ENCODE assay signal across 9 cellular contexts in the genomic region with DNA sequence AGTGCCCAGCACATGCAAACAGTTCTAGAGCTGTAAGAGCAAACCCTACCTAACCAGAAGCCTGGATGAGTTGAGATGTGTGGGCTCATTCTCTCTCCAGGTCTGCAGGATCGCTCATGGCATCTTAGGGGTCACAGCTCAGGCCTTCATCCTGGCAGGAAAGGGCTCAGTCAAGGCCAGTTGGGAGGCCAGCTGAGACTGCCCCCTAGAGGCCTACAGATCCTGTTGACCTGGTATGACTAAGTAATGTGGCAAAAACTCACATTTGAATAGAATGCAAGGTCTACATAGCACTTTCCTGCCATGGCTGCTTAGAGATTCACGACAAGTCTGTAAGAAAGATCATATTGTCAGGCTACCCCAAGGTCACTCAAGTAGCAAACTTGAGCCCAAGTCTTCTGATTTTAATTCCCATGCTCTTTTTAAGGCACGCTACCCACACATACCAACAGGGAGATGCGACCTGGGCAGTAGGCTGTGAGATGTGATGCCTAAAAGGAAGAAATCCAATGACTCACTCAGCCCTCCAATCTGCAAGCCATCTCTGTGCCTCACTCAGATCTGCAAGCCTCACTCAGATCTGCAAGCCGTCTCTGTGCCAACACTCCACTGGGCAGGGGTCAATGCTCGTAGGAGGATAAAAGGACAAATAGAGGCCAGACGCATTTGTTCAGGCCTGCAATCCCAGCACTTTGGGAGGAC. TPM values are rescaled to one million over a fixed set of nuclear protein-coding genes. Genes with fewer than 3 reads are reported as not detected.
DNase-seq lines count a peak whose midpoint lies in the region; ATAC-seq and TF ChIP-seq lines count a peak whose summit lies in the region.
"Had no signal": no experiment of that assay in that cellular context is flagged by ENCODE, and none has a peak within 500 bp of the region (broad histone marks: within the 10 kb centered on the region; RNA-seq: fewer than 3 reads in every experiment).

No MANE protein-coding gene starts in this region.

- no peaks in the 10 kb centered on the region for H3K9me2 ChIP-seq in OCI-LY1 (ENCODE audit: low read depth, low read length)

- no peak overlapping the region for H2BK15ac ChIP-seq in neuronal stem cell (ENCODE audit: low read length)

- H2AFZ ChIP-seq in OCI-LY1 (ENCODE audit: low read length) (no peak overlapping the region), neuronal stem cell (ENCODE audit: low read length) (no peak overlapping the region)

- H3K27me3 ChIP-seq in OCI-LY1 (ENCODE audit: insufficient read depth, low read length) (no peaks in the 10 kb centered on the region), endodermal cell (ENCODE audit: control insufficient read depth, insufficient read depth, low read length, poor library complexity, severe bottlenecking) (no peaks in the 10 kb centered on the region), neuronal stem cell (ENCODE audit: control insufficient read depth in 3 of 3, insufficient read depth in 3 of 3, low read depth in 1 of 3, low read length in 3 of 3) (no peaks in the 10 kb centered on the region)

- peaks cover 3% of the 10 kb centered on the region for H3K4me1 Mint-ChIP-seq in endodermal cell

- peaks cover 27% of the 10 kb centered on the region for H3K9me3 Mint-ChIP-seq in endodermal cell

- H3K4me3 ChIP-seq in AG09309 (ENCODE audit: control insufficient read depth, low read depth, low read length): no peak overlapping the region
- H3K4me3 ChIP-seq in OCI-LY1 (ENCODE audit: low read depth, low read length, poor library complexity, severe bottlenecking): no peak overlapping the region
- no peak overlapping the region for H3K4me3 ChIP-seq in endodermal cell (ENCODE audit: low read length)
- no peak overlapping the region for H3K4me3 ChIP-seq in neuronal stem cell (ENCODE audit: low read length in 2 of 2)

- H3K36me3 ChIP-seq in OCI-LY1 (ENCODE audit: insufficient read depth, low read length) (no peaks in the 10 kb centered on the region), endodermal cell (ENCODE audit: control insufficient read depth, insufficient read depth, low read length) (no peaks in the 10 kb centered on the region), neuronal stem cell (replicated peaks in 1 of 2; ENCODE audit: control insufficient read depth in 2 of 2, insufficient read depth in 2 of 2, low read length in 2 of 2) (no peaks in the 10 kb centered on the region)

- H2BK5ac ChIP-seq in neuronal stem cell (ENCODE audit: low read length): no peak overlapping the region

- H3K14ac ChIP-seq in neuronal stem cell (ENCODE audit: low read length): no peak overlapping the region

- DNase-seq in AG09309 (ENCODE audit: low read depth) (no peak), endodermal cell (peak; percentile 85), neuronal stem cell (ENCODE audit: low spot score) (peak; percentile 41)

- H4K8ac ChIP-seq in neuronal stem cell (ENCODE audit: low read depth, low read length): no peak overlapping the region

- H2BK12ac ChIP-seq in neuronal stem cell (ENCODE audit: low read length): no peak overlapping the region

- TF ChIP-seq CTCF in AG09309 (IDR thresholded peaks at IDR 0.05; ENCODE audit: control insufficient read depth, insufficient read depth, low read depth, low read length, missing control alignments) (peak; percentile 46), GM12872 (IDR thresholded peaks at IDR 0.05; ENCODE audit: insufficient read depth, low read depth, low read length) (peak; percentile 67), OCI-LY1 (IDR thresholded peaks at IDR 0.05; ENCODE audit: low read length) (peak; percentile 47), endodermal cell (conservative IDR thresholded peaks at IDR 0.05) (peak; percentile 91)

- H4K91ac ChIP-seq in neuronal stem cell (ENCODE audit: low read depth, low read length, poor library complexity): no peak overlapping the region

- H3K79me2 ChIP-seq in OCI-LY1 (ENCODE audit: insufficient read depth, low read length): no peaks in the 10 kb centered on the region

- H3K4me3 Mint-ChIP-seq in endodermal cell: no peak overlapping the region
- H3K4me3 Mint-ChIP-seq: stimulated activated naive CD8-positive, alpha-beta T cell treated with anti-CD3 and anti-CD28 coated beads, Interleukin-15, Interleukin-2, amounts not matched to agents 100 ng/mL and 50 ng/mL, for 24 hours had no signal

- H3K36me3 Mint-ChIP-seq in endodermal cell (ENCODE audit: low read depth): no peaks in the 10 kb centered on the region

- H3K4me1 ChIP-seq in OCI-LY1 (ENCODE audit: insufficient read depth, low read length, severe bottlenecking): no peaks in the 10 kb centered on the region
- H3K4me1 ChIP-seq in endodermal cell (ENCODE audit: control insufficient read depth, insufficient read depth, low read length): no peaks in the 10 kb centered on the region
- no peaks in the 10 kb centered on the region for H3K4me1 ChIP-seq in neuronal stem cell (ENCODE audit: control insufficient read depth in 2 of 2, insufficient read depth in 1 of 2, low read depth in 1 of 2, low read length in 2 of 2)

- no peaks in the 10 kb centered on the region for H4K20me1 ChIP-seq in OCI-LY1 (ENCODE audit: insufficient read depth, low read length)

- no peaks in the 10 kb centered on the region for H3K79me1 ChIP-seq in neuronal stem cell (ENCODE audit: low read depth, low read length)

- no peak overlapping the region for H3K4me2 ChIP-seq in OCI-LY1 (ENCODE audit: low read length)
- no peak overlapping the region for H3K4me2 ChIP-seq in neuronal stem cell (ENCODE audit: insufficient read depth, low read length, poor library complexity, severe bottlenecking)

- ATAC-seq in GM19351 (IDR thresholded peaks at IDR 0.05; ENCODE audit: unreplicated experiment): no peak
- ATAC-seq in HG03095 (IDR thresholded peaks at IDR 0.05; ENCODE audit: unreplicated experiment): no peak
- ATAC-seq in GM19395 (IDR thresholded peaks at IDR 0.05; ENCODE audit: unreplicated experiment): no peak

- H3K27ac ChIP-seq in OCI-LY1 (ENCODE audit: low read depth, low read length, poor library complexity, severe bottlenecking) (no peak overlapping the region), endodermal cell (ENCODE audit: low read depth, low read length) (no peak overlapping the region), neuronal stem cell (replicated peaks; ENCODE audit: low read length) (no peak overlapping the region)

- H2AK5ac ChIP-seq in neuronal stem cell (ENCODE audit: low read depth, low read length): no peak overlapping the region

- H3K9ac ChIP-seq in OCI-LY1 (ENCODE audit: low read length) (no peak overlapping the region), endodermal cell (ENCODE audit: extremely low read depth, low read length, poor library complexity, severe bottlenecking) (no peak overlapping the region), neuronal stem cell (ENCODE audit: low read depth, low read length, poor library complexity) (peak overlapping the region; percentile 24)

- H3F3A ChIP-seq in OCI-LY1 (ENCODE audit: insufficient read depth, low read length): no peaks in the 10 kb centered on the region

- no peak overlapping the region for H3K4ac ChIP-seq in neuronal stem cell (ENCODE audit: low read length)

- WGBS in endodermal cell (ENCODE audit: insufficient coverage in 1 of 2, insufficient read length in 1 of 2), 2 experiments: 63 to 65% methylated on average over 5 to 7 of the region's 7 CpGs
- no CpG with 5 or more reads among the region's 7 CpGs for WGBS in neuronal stem cell (ENCODE audit: extremely low coverage in 2 of 2, insufficient read length in 2 of 2, insufficient replicate concordance in 1 of 2), 2 donors

- no peak overlapping the region for H2BK120ac ChIP-seq in neuronal stem cell (ENCODE audit: low read depth, low read length)

- peaks cover 5% of the 10 kb centered on the region for H3K27me3 Mint-ChIP-seq in endodermal cell (ENCODE audit: insufficient read depth)

- H3K18ac ChIP-seq in neuronal stem cell (ENCODE audit: low read length): no peak overlapping the region

- H3K9me3 ChIP-seq in OCI-LY1 (ENCODE audit: low read length) (0 out of 2 replicates have a peak, but pooled peaks cover 3% of the 10 kb centered on the region), endodermal cell (ENCODE audit: control insufficient read depth, low read length) (peaks cover 20% of the 10 kb centered on the region), neuronal stem cell (replicated peaks in 1 of 2; ENCODE audit: control insufficient read depth in 2 of 2, insufficient read depth in 1 of 2, low read depth in 1 of 2, low read length in 2 of 2) (peaks cover 0 to 3% of the 10 kb centered on the region in 2 donors)

- no peak overlapping the region for H3K23ac ChIP-seq in neuronal stem cell (ENCODE audit: low read depth, low read length, poor library complexity)

- no peak overlapping the region for H3K27ac Mint-ChIP-seq in endodermal cell
- H3K27ac Mint-ChIP-seq: stimulated activated naive CD8-positive, alpha-beta T cell treated with anti-CD3 and anti-CD28 coated beads, Interleukin-15, Interleukin-2, amounts not matched to agents 100 ng/mL and 50 ng/mL, for 24 hours had no signal

RNA-seq across cellular contexts. Expression of gene CAPN8, which starts 5.1 kb away (rescaled TPM):
- total RNA-seq in endodermal cell: under 1 TPM in 1 of 2 donors, not detected in 1; 0.44 TPM
- polyA plus RNA-seq in endodermal cell (2013, experiment 1 of 2): 0.64 TPM
- not detected for polyA plus RNA-seq in endodermal cell (2013, experiment 2 of 2)
- 0.21 TPM for polyA plus RNA-seq in neuronal stem cell (2013, experiment 1 of 2)
- 0.10 TPM for polyA plus RNA-seq in neuronal stem cell (2013, experiment 2 of 2)

RNA-seq across cellular contexts. Expression of gene CAPN2, which starts 41.7 kb away (rescaled TPM):
- total RNA-seq in endodermal cell: 10 to 100 TPM; 49.2 to 49.7 TPM
- 71.5 TPM for polyA plus RNA-seq in endodermal cell (2013, experiment 1 of 2)
- polyA plus RNA-seq in endodermal cell (2013, experiment 2 of 2): 75.9 TPM
- 50.4 TPM for polyA plus RNA-seq in neuronal stem cell (2013, experiment 1 of 2)
- polyA plus RNA-seq in neuronal stem cell (2013, experiment 2 of 2): 50.8 TPM
